13 cellular contexts compared by ENCODE assay signal in the genomic region with DNA sequence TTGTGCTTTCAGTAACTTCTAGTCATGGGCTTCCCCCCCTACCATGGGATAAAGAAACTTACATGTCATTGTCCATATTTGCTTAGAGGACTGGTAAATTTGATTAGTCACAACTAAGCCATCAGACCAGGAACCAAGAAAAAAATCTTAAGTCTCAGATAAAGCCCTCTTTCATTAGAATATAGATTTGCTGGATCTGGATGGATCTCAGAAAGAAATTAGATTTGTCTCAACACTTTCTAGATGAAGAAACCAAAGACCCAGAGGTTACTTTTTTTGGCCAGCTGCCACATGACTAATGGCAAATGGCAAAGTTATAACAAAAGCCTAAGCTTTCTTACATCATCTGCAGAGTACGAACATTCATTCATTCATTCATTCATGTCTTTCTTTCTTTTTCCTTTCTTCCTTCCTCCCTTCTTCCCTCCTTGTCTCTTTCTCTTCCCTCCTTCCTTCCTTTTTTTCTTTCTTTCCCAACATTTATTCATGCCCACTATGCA.
DNase-seq lines count a peak whose midpoint lies in the region; ATAC-seq and TF ChIP-seq lines count a peak whose summit lies in the region.
"Had no signal": no experiment of that assay in that cellular context is flagged by ENCODE, and none has a peak within 500 bp of the region (broad histone marks: within the 10 kb centered on the region; RNA-seq: fewer than 3 reads in every experiment).

No MANE protein-coding gene starts in this region.

- H3K4me1 ChIP-seq in adipocyte (ENCODE audit: control insufficient read depth, insufficient read depth, low read length) = peaks cover 8% of the 10 kb centered on the region
- H3K4me1 ChIP-seq: sigmoid colon, upper lobe of right lung had no signal

- no peak overlapping the region for H3K9ac ChIP-seq in adipocyte (ENCODE audit: low read length)

- ATAC-seq in natural killer cell treated with Interleukin-12 subunit alpha and Interleukin-12 subunit beta and Interleukin-15 and Interleukin-18, amount 100 ng/mL, for 72 hours = no peak
- ATAC-seq in HG02678 (IDR thresholded peaks at IDR 0.05; ENCODE audit: unreplicated experiment) (no peak), GM18907 (IDR thresholded peaks at IDR 0.05; ENCODE audit: unreplicated experiment) (no peak), GM18505 (IDR thresholded peaks at IDR 0.05; ENCODE audit: unreplicated experiment) (no peak)
- ATAC-seq: heart right ventricle, upper lobe of right lung had no signal

- no peak overlapping the region for H3K4me3 ChIP-seq in adipocyte (ENCODE audit: low read length)
- H3K4me3 ChIP-seq: heart right ventricle, sigmoid colon, upper lobe of right lung had no signal

- H3K27me3 ChIP-seq in adipocyte (replicated peaks; ENCODE audit: control insufficient read depth, insufficient read depth, low read length) = peaks cover 2% of the 10 kb centered on the region
- H3K27me3 ChIP-seq: sigmoid colon had no signal

- H3K4me1 Mint-ChIP-seq in natural killer cell treated with Interleukin-12 subunit alpha and Interleukin-12 subunit beta and Interleukin-15 and Interleukin-18, amount 100 ng/mL, for 72 hours (ENCODE audit: low read depth in 2 of 2) = no peaks in the 10 kb centered on the region

- no peaks in the 10 kb centered on the region for H3K36me3 Mint-ChIP-seq in natural killer cell treated with Interleukin-12 subunit alpha and Interleukin-12 subunit beta and Interleukin-15 and Interleukin-18, amount 100 ng/mL, for 72 hours

- no peak overlapping the region for H3K27ac Mint-ChIP-seq in natural killer cell treated with Interleukin-12 subunit alpha and Interleukin-12 subunit beta and Interleukin-15 and Interleukin-18, amount 100 ng/mL, for 72 hours

- no peaks in the 10 kb centered on the region for H3K9me3 ChIP-seq in adipocyte (ENCODE audit: control insufficient read depth, low read length)
- H3K9me3 ChIP-seq: heart right ventricle, sigmoid colon, upper lobe of right lung had no signal

- H3K9me3 Mint-ChIP-seq in natural killer cell treated with Interleukin-12 subunit alpha and Interleukin-12 subunit beta and Interleukin-15 and Interleukin-18, amount 100 ng/mL, for 72 hours = no peaks in the 10 kb centered on the region

- H3K27me3 Mint-ChIP-seq in natural killer cell treated with Interleukin-12 subunit alpha and Interleukin-12 subunit beta and Interleukin-15 and Interleukin-18, amount 100 ng/mL, for 72 hours = peaks cover 20 to 39% of the 10 kb centered on the region in 2 donors

- no peaks in the 10 kb centered on the region for H3K36me3 ChIP-seq in adipocyte (ENCODE audit: control insufficient read depth, insufficient read depth, low read length, severe bottlenecking)
- H3K36me3 ChIP-seq: heart right ventricle, sigmoid colon, upper lobe of right lung had no signal

- no peak for TF ChIP-seq POLR2A in GM18505 (IDR thresholded peaks at IDR 0.05; ENCODE audit: borderline replicate concordance, extremely low read depth, insufficient read depth, insufficient read length)

- DNase-seq in A172 (ENCODE audit: low spot score) (peak; percentile 69), M059J (ENCODE audit: low read depth) (peak; percentile 73), adipocyte (ENCODE audit: low read depth) (peak; percentile 77), fibroblast of the conjunctiva (ENCODE audit: low read depth) (peak; percentile 72)
- DNase-seq in natural killer cell treated with Interleukin-12 subunit alpha and Interleukin-12 subunit beta and Interleukin-15 and Interleukin-18, amount 100 ng/mL, for 72 hours (ENCODE audit: low spot score) = no peak
- DNase-seq: aorta, GF-D8, heart right ventricle, sigmoid colon, upper lobe of right lung had no signal

- H3K4me3 Mint-ChIP-seq in natural killer cell treated with Interleukin-12 subunit alpha and Interleukin-12 subunit beta and Interleukin-15 and Interleukin-18, amount 100 ng/mL, for 72 hours = no peak overlapping the region
